ENCODE assay signal across 19 cellular contexts in genomic region chr16:74825941-74826340, GRCh38. TPM values are rescaled to one million over a fixed set of nuclear protein-coding genes. Genes with fewer than 3 reads are reported as not detected.
"Had no signal": no experiment of that assay in that cellular context is flagged by ENCODE, and none has a peak within 500 bp of the region (broad histone marks: within the 10 kb centered on the region; RNA-seq: fewer than 3 reads in every experiment).

No MANE protein-coding gene starts in this region.

- H3K9ac ChIP-seq: parathyroid adenoma had no signal

- H2AFZ ChIP-seq: parathyroid adenoma had no signal

- ATAC-seq: activated CD4-positive, CD25-positive, alpha-beta regulatory T cell treated with anti-CD3 and anti-CD28 coated beads, Interleukin-2, amount 50 U/mL, for 24 hours; activated CD8-positive, alpha-beta T cell treated with anti-CD3 and anti-CD28 coated beads, Interleukin-2, amount 10 ng/mL, durations not matched to agents 7 days and 5 days; activated T-cell treated with anti-CD3 and anti-CD28 coated beads, Interleukin-2, amount 50 U/mL, for 4 hours; esophagus mucosa; heart right ventricle; natural killer cell treated with Interleukin-12 subunit alpha and Interleukin-12 subunit beta and Interleukin-15 and Interleukin-18, amount 100 ng/mL, for 72 hours; stimulated activated naive B cell treated with anti-CD40 and anti-IgM and Interleukin-4, amounts not matched to agents 10 μg/mL and 1 μg/mL and 100 μg/mL, for 72 hours; T-cell had no signal

- DNase-seq: activated CD4-positive, alpha-beta T cell treated with anti-CD3 and anti-CD28 coated beads, Interleukin-2, amount 10 ng/mL, durations not matched to agents 7 days and 5 days; activated CD8-positive, alpha-beta memory T cell treated with anti-CD3 and anti-CD28 coated beads, Interleukin-2, amount 50 U/mL, for 4 hours; activated CD8-positive, alpha-beta T cell treated with anti-CD3 and anti-CD28 coated beads, Interleukin-2, amount 10 ng/mL, durations not matched to agents 7 days and 5 days; activated naive CD4-positive, alpha-beta T cell treated with anti-CD3 and anti-CD28 coated beads for 36 hours; activated T-cell treated with anti-CD3 and anti-CD28 coated beads, Interleukin-2, amount 50 U/mL, for 4 hours; aorta; brain microvascular endothelial cell; cortex of kidney; heart right ventricle; immature natural killer cell; mesendoderm; sigmoid colon; spleen; stimulated activated naive B cell treated with anti-CD40 and anti-IgM and Interleukin-4, amounts not matched to agents 10 μg/mL and 1 μg/mL and 100 μg/mL, for 72 hours; T-cell had no signal

- H3K27ac ChIP-seq: brain microvascular endothelial cell, heart right ventricle, parathyroid adenoma, sigmoid colon, spleen had no signal

- H3K27me3 ChIP-seq: brain microvascular endothelial cell, sigmoid colon had no signal

- H3K4me3 ChIP-seq: heart right ventricle, sigmoid colon, spleen had no signal

- H3K79me2 ChIP-seq: parathyroid adenoma had no signal

- H3K4me1 ChIP-seq: heart right ventricle, parathyroid adenoma, sigmoid colon, spleen had no signal

- H3K27ac Mint-ChIP-seq: activated CD4-positive, alpha-beta T cell treated with anti-CD3 and anti-CD28 coated beads, Interleukin-2, amount 10 ng/mL, durations not matched to agents 7 days and 5 days; activated CD8-positive, alpha-beta T cell treated with anti-CD3 and anti-CD28 coated beads, Interleukin-2, amount 10 ng/mL, durations not matched to agents 7 days and 5 days; activated naive CD4-positive, alpha-beta T cell treated with anti-CD3 and anti-CD28 coated beads for 36 hours; immature natural killer cell; natural killer cell treated with Interleukin-12 subunit alpha and Interleukin-12 subunit beta and Interleukin-15 and Interleukin-18, amount 100 ng/mL, for 72 hours; stimulated activated naive B cell treated with anti-CD40 and anti-IgM and Interleukin-4, amounts not matched to agents 10 μg/mL and 1 μg/mL and 100 μg/mL, for 72 hours; T-cell had no signal

- H3K4me3 Mint-ChIP-seq: activated CD4-positive, alpha-beta T cell treated with anti-CD3 and anti-CD28 coated beads, Interleukin-2, amount 10 ng/mL, durations not matched to agents 7 days and 5 days; activated CD8-positive, alpha-beta T cell treated with anti-CD3 and anti-CD28 coated beads, Interleukin-2, amount 10 ng/mL, durations not matched to agents 7 days and 5 days; activated naive CD4-positive, alpha-beta T cell treated with anti-CD3 and anti-CD28 coated beads for 36 hours; activated T-cell treated with anti-CD3 and anti-CD28 coated beads, Interleukin-2, amount 50 U/mL, for 4 hours; immature natural killer cell; natural killer cell treated with Interleukin-12 subunit alpha and Interleukin-12 subunit beta and Interleukin-15 and Interleukin-18, amount 100 ng/mL, for 72 hours; stimulated activated naive B cell treated with anti-CD40 and anti-IgM and Interleukin-4, amounts not matched to agents 10 μg/mL and 1 μg/mL and 100 μg/mL, for 72 hours; T-cell had no signal

- H3K36me3 ChIP-seq: brain microvascular endothelial cell, heart right ventricle, sigmoid colon, spleen had no signal

- H3K4me1 Mint-ChIP-seq: activated CD4-positive, alpha-beta T cell treated with anti-CD3 and anti-CD28 coated beads, Interleukin-2, amount 10 ng/mL, durations not matched to agents 7 days and 5 days; immature natural killer cell; stimulated activated naive B cell treated with anti-CD40 and anti-IgM and Interleukin-4, amounts not matched to agents 10 μg/mL and 1 μg/mL and 100 μg/mL, for 72 hours had no signal

RNA-seq across cellular contexts. Expression of gene FA2H, which starts 51.3 kb away (rescaled TPM):
- total RNA-seq: activated CD8-positive, alpha-beta T cell treated with anti-CD3 and anti-CD28 coated beads, Interleukin-2, amount 10 ng/mL, durations not matched to agents 7 days and 5 days; natural killer cell treated with Interleukin-12 subunit alpha and Interleukin-12 subunit beta and Interleukin-15 and Interleukin-18, amount 100 ng/mL, for 72 hours had no signal
